In genomic region chr20:3777726-3778629, GRCh38 we compare ENCODE assay signal across 9 cellular contexts. TPM values are rescaled to one million over a fixed set of nuclear protein-coding genes. Genes with fewer than 3 reads are reported as not detected.
DNase-seq lines count a peak whose midpoint lies in the region; ATAC-seq and TF ChIP-seq lines count a peak whose summit lies in the region.
"Had no signal": no experiment of that assay in that cellular context is flagged by ENCODE, and none has a peak within 500 bp of the region (broad histone marks: within the 10 kb centered on the region; RNA-seq: fewer than 3 reads in every experiment).

No MANE protein-coding gene starts in this region.

- CTCF ChIA-PET in activated naive CD4-positive, alpha-beta T cell treated with anti-CD3 and anti-CD28 coated beads for 36 hours (lab: Charles Lee) = interaction anchor here (0.6 to 3.1 kb wide), 10 partner anchors 9 to 106 kb away, joined by 3 to 8 read pairs (median 4); partner anchors contain the start of genes ADISSP and AP5S1

- in situ Hi-C loops in G401 (cut with HindIII; ENCODE audit: low sequenced_read_pairs) = no loop called here

- H2BK120ac ChIP-seq in trophoblast cell (ENCODE audit: insufficient read depth, low read length, poor library complexity) = no peak overlapping the region

- H4K91ac ChIP-seq in trophoblast cell (ENCODE audit: low read depth, low read length) = no peak overlapping the region

- H3K36me3 ChIP-seq in cardiac muscle cell (no peaks in the 10 kb centered on the region), trophoblast cell (ENCODE audit: control insufficient read depth in 1 of 2, insufficient read depth in 2 of 2, low read length in 2 of 2) (no peaks in the 10 kb centered on the region)

- no peak overlapping the region for H3K27ac Mint-ChIP-seq in activated naive CD4-positive, alpha-beta T cell treated with anti-CD3 and anti-CD28 coated beads for 36 hours

- no peak overlapping the region for H2BK5ac ChIP-seq in trophoblast cell (ENCODE audit: low read depth, low read length, poor library complexity)

- peak overlapping the region; percentile 78 for H2AFZ ChIP-seq in trophoblast cell (ENCODE audit: insufficient read depth, low read length, poor library complexity)

- no peak overlapping the region for H2AK5ac ChIP-seq in trophoblast cell (ENCODE audit: low read length)

- H3K9me3 Mint-ChIP-seq in activated naive CD4-positive, alpha-beta T cell treated with anti-CD3 and anti-CD28 coated beads for 36 hours = no peaks in the 10 kb centered on the region

- no peak for ATAC-seq in GM21825 (IDR thresholded peaks at IDR 0.05; ENCODE audit: unreplicated experiment)
- no peak for ATAC-seq in GM21576 (IDR thresholded peaks at IDR 0.05; ENCODE audit: unreplicated experiment)

- H3K4me3 Mint-ChIP-seq in activated naive CD4-positive, alpha-beta T cell treated with anti-CD3 and anti-CD28 coated beads for 36 hours = peak overlapping the region; percentile 66

- no peak overlapping the region for H4K12ac ChIP-seq in trophoblast cell (ENCODE audit: low read depth, low read length)

- H3K27me3 ChIP-seq in cardiac muscle cell (peaks cover 52% of the 10 kb centered on the region), trophoblast cell (ENCODE audit: insufficient read depth, low read length) (peaks cover 23% of the 10 kb centered on the region)

- H3K79me2 ChIP-seq in trophoblast cell (ENCODE audit: control insufficient read depth, insufficient read depth, low read length, poor library complexity) = no peaks in the 10 kb centered on the region

- DNase-seq in G401 (ENCODE audit: low spot score) (peak; percentile 58), NCI-H2171 (lab: John Stamatoyannopoulos, UW) (peak; percentile 71), cardiac muscle cell (ENCODE audit: low read depth in 1 of 2, low spot score in 1 of 2) (peak; percentile 37 to 54), trophoblast cell (peak; percentile 33 to 64), NCI-H345 (lab: John Stamatoyannopoulos, UW) (no peak)
- peak; percentile 38 for DNase-seq in activated naive CD4-positive, alpha-beta T cell treated with anti-CD3 and anti-CD28 coated beads for 36 hours

- no peaks in the 10 kb centered on the region for H3K79me1 ChIP-seq in trophoblast cell (ENCODE audit: low read length)

- WGBS in trophoblast cell (ENCODE audit: extremely low coverage, insufficient coverage, insufficient read length) = no CpG with 5 or more reads among the region's 70 CpGs

- H3K14ac ChIP-seq in trophoblast cell (ENCODE audit: low read length) = no peak overlapping the region

- intact Hi-C loops in activated naive CD4-positive, alpha-beta T cell treated with anti-CD3 and anti-CD28 coated beads for 36 hours (cut with micrococcal nuclease) = loop anchor here (1.0 kb wide), 1 partner anchor 10 kb away; no protein-coding TSS in a partner anchor

- H3K23ac ChIP-seq in trophoblast cell (ENCODE audit: low read length) = no peak overlapping the region

- H2BK12ac ChIP-seq in trophoblast cell (ENCODE audit: low read length) = no peak overlapping the region

- peak; percentile 13 for TF ChIP-seq CTCF in cardiac muscle cell (IDR thresholded peaks at IDR 0.05; ENCODE audit: low read depth, low read length)

- H3K9me3 ChIP-seq in cardiac muscle cell (ENCODE audit: low read depth) = no peaks in the 10 kb centered on the region
- H3K9me3 ChIP-seq in trophoblast cell (ENCODE audit: insufficient read depth, low read depth, low read length) = peaks cover 8% of the 10 kb centered on the region

- no peak overlapping the region for H3K18ac ChIP-seq in trophoblast cell (ENCODE audit: low read length)

- H3K4me1 Mint-ChIP-seq in activated naive CD4-positive, alpha-beta T cell treated with anti-CD3 and anti-CD28 coated beads for 36 hours (ENCODE audit: low read depth) = peaks cover 31% of the 10 kb centered on the region

- H3K4ac ChIP-seq in trophoblast cell (ENCODE audit: low read depth, low read length) = no peak overlapping the region

- peaks cover 16% of the 10 kb centered on the region for H3K27me3 Mint-ChIP-seq in activated naive CD4-positive, alpha-beta T cell treated with anti-CD3 and anti-CD28 coated beads for 36 hours (ENCODE audit: low read depth)

- H3K4me3 ChIP-seq in cardiac muscle cell = peak overlapping the region; percentile 21
- peak overlapping the region; percentile 34 for H3K4me3 ChIP-seq in trophoblast cell (ENCODE audit: low read depth, low read length)

- H3K36me3 Mint-ChIP-seq in activated naive CD4-positive, alpha-beta T cell treated with anti-CD3 and anti-CD28 coated beads for 36 hours (ENCODE audit: low read depth) = no peaks in the 10 kb centered on the region

- peak overlapping the region; percentile 62 for H4K8ac ChIP-seq in trophoblast cell (ENCODE audit: low read depth, low read length)

- no peaks in the 10 kb centered on the region for H3K4me1 ChIP-seq in cardiac muscle cell (ENCODE audit: low read depth)
- H3K4me1 ChIP-seq in trophoblast cell (ENCODE audit: control insufficient read depth in 1 of 2, insufficient read depth in 2 of 2, low read length in 2 of 2) = peaks cover 17 to 18% of the 10 kb centered on the region in 2 experiments

- peak overlapping the region; percentile 80 for H3K4me2 ChIP-seq in trophoblast cell (ENCODE audit: low read length)

- H3K9ac ChIP-seq in trophoblast cell (ENCODE audit: low read length) = no peak overlapping the region

- H3K27ac ChIP-seq in cardiac muscle cell (no peak overlapping the region), trophoblast cell (ENCODE audit: low read depth, low read length) (no peak overlapping the region)
- H3K27ac ChIP-seq: SK-N-MC had no signal

RNA-seq across cellular contexts. Expression of gene SPEF1, which starts 3.3 kb away (rescaled TPM):
- 2.4 and 3.0 TPM in 2 replicates for total RNA-seq in G401 (2014; rRNA removed; shearing (Covaris generic))
- not detected for total RNA-seq in activated naive CD4-positive, alpha-beta T cell treated with anti-CD3 and anti-CD28 coated beads for 36 hours
- 0.95 and 1.6 TPM in 2 replicates for total RNA-seq in cardiac muscle cell
- 0.61 and 1.2 TPM in 2 replicates for polyA plus RNA-seq in cardiac muscle cell
- polyA plus RNA-seq in trophoblast cell (2013) = 0.04 and 0.11 TPM in 2 replicates

RNA-seq across cellular contexts. Expression of gene CENPB, which starts 8.6 kb away (rescaled TPM):
- 42.5 and 46.8 TPM in 2 replicates for total RNA-seq in G401 (2014; rRNA removed; shearing (Covaris generic))
- 10 to 100 TPM; 29.1 to 30.3 TPM for total RNA-seq in activated naive CD4-positive, alpha-beta T cell treated with anti-CD3 and anti-CD28 coated beads for 36 hours
- total RNA-seq in cardiac muscle cell = 45.0 and 47.6 TPM in 2 replicates
- polyA plus RNA-seq in cardiac muscle cell = 10.5 and 12.5 TPM in 2 replicates
- 23.2 and 23.8 TPM in 2 replicates for polyA plus RNA-seq in trophoblast cell (2013)

RNA-seq across cellular contexts. Expression of gene ADISSP, which starts 10.4 kb away (rescaled TPM):
- total RNA-seq in G401 (2014; rRNA removed; shearing (Covaris generic)) = 95.8 and 107 TPM in 2 replicates
- 10 to 100 TPM; 47.9 to 50.4 TPM for total RNA-seq in activated naive CD4-positive, alpha-beta T cell treated with anti-CD3 and anti-CD28 coated beads for 36 hours
- total RNA-seq in cardiac muscle cell = 22.5 and 24.1 TPM in 2 replicates
- polyA plus RNA-seq in cardiac muscle cell = 38.5 and 45.3 TPM in 2 replicates
- polyA plus RNA-seq in trophoblast cell (2013) = 15.3 and 15.6 TPM in 2 replicates

RNA-seq across cellular contexts. Expression of gene CDC25B, which starts 18.1 kb away (rescaled TPM):
- 7.2 and 14.9 TPM in 2 replicates for total RNA-seq in G401 (2014; rRNA removed; shearing (Covaris generic))
- total RNA-seq in activated naive CD4-positive, alpha-beta T cell treated with anti-CD3 and anti-CD28 coated beads for 36 hours = 10 to 100 TPM; 94.8 to 97.7 TPM
- 16.9 and 59.9 TPM in 2 replicates for total RNA-seq in cardiac muscle cell
- 9.7 and 31.7 TPM in 2 replicates for polyA plus RNA-seq in cardiac muscle cell
- 25.2 and 26.6 TPM in 2 replicates for polyA plus RNA-seq in trophoblast cell (2013)

RNA-seq across cellular contexts. Expression of gene AP5S1, which starts 42.4 kb away (rescaled TPM):
- 9.8 and 17.8 TPM in 2 replicates for total RNA-seq in G401 (2014; rRNA removed; shearing (Covaris generic))
- total RNA-seq in activated naive CD4-positive, alpha-beta T cell treated with anti-CD3 and anti-CD28 coated beads for 36 hours = 1 to 10 TPM; 8.0 to 8.2 TPM
- total RNA-seq in cardiac muscle cell = 7.6 and 15.5 TPM in 2 replicates
- polyA plus RNA-seq in cardiac muscle cell = 4.7 and 22.9 TPM in 2 replicates
- polyA plus RNA-seq in trophoblast cell (2013) = 4.4 and 4.5 TPM in 2 replicates
